ENCODE assay signal across 1 cellular context in the genomic region with DNA sequence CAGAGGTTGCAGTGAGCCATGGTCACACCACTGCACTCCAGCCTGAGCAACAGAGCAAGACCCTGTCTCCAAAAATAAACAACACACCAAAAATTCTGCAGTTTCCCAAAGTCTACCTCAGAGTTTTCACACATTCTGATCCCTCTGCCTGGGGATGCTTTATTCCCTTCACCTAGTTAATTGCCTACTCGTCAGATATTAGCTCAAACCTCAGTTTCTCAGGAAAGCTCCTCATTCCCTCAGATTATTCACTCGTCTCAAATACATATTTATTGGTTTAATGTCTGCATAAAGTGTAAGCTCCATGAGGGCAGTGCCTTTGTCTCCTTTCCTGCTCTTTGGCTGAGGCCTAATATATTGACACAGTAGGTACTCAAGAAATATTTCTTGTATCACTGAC.
TF ChIP-seq lines count a peak whose summit lies in the region.

No MANE protein-coding gene starts in this region.

TF ChIP-seq in WTC11, 78 proteins besides CTCF, POLR2A, EP300 and RAD21 (continued from another document):
- TF ChIP-seq, protein P1, sequence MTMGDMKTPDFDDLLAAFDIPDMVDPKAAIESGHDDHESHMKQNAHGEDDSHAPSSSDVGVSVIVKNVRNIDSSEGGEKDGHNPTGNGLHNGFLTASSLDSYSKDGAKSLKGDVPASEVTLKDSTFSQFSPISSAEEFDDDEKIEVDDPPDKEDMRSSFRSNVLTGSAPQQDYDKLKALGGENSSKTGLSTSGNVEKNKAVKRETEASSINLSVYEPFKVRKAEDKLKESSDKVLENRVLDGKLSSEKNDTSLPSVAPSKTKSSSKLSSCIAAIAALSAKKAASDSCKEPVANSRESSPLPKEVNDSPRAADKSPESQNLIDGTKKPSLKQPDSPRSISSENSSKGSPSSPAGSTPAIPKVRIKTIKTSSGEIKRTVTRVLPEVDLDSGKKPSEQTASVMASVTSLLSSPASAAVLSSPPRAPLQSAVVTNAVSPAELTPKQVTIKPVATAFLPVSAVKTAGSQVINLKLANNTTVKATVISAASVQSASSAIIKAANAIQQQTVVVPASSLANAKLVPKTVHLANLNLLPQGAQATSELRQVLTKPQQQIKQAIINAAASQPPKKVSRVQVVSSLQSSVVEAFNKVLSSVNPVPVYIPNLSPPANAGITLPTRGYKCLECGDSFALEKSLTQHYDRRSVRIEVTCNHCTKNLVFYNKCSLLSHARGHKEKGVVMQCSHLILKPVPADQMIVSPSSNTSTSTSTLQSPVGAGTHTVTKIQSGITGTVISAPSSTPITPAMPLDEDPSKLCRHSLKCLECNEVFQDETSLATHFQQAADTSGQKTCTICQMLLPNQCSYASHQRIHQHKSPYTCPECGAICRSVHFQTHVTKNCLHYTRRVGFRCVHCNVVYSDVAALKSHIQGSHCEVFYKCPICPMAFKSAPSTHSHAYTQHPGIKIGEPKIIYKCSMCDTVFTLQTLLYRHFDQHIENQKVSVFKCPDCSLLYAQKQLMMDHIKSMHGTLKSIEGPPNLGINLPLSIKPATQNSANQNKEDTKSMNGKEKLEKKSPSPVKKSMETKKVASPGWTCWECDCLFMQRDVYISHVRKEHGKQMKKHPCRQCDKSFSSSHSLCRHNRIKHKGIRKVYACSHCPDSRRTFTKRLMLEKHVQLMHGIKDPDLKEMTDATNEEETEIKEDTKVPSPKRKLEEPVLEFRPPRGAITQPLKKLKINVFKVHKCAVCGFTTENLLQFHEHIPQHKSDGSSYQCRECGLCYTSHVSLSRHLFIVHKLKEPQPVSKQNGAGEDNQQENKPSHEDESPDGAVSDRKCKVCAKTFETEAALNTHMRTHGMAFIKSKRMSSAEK (CRISPR knock-in tag; IDR thresholded peaks at IDR 0.05; ENCODE audit: borderline replicate concordance) = no peak
- TF ChIP-seq ZBTB21 (CRISPR knock-in tag; IDR thresholded peaks at IDR 0.05; ENCODE audit: borderline replicate concordance) = no peak
- no peak for TF ChIP-seq FOXP1 (CRISPR knock-in tag; IDR thresholded peaks at IDR 0.05; ENCODE audit: borderline replicate concordance)
- TF ChIP-seq, protein P2, sequence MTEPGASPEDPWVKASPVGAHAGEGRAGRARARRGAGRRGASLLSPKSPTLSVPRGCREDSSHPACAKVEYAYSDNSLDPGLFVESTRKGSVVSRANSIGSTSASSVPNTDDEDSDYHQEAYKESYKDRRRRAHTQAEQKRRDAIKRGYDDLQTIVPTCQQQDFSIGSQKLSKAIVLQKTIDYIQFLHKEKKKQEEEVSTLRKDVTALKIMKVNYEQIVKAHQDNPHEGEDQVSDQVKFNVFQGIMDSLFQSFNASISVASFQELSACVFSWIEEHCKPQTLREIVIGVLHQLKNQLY (CRISPR knock-in tag; IDR thresholded peaks at IDR 0.05) = no peak
- TF ChIP-seq RELA (CRISPR knock-in tag; IDR thresholded peaks at IDR 0.05; ENCODE audit: borderline replicate concordance) = no peak
- no peak for TF ChIP-seq TP53 (CRISPR knock-in tag; IDR thresholded peaks at IDR 0.05)
- TF ChIP-seq ZNF219 (CRISPR knock-in tag; IDR thresholded peaks at IDR 0.05; ENCODE audit: borderline replicate concordance) = no peak
- no peak for TF ChIP-seq ZNF396 (CRISPR knock-in tag; IDR thresholded peaks at IDR 0.05; ENCODE audit: borderline replicate concordance)
- TF ChIP-seq ZNF263 (CRISPR knock-in tag; IDR thresholded peaks at IDR 0.05; ENCODE audit: low read depth) = no peak
- no peak for TF ChIP-seq RORB (CRISPR knock-in tag; IDR thresholded peaks at IDR 0.05)
- TF ChIP-seq, protein P3, sequence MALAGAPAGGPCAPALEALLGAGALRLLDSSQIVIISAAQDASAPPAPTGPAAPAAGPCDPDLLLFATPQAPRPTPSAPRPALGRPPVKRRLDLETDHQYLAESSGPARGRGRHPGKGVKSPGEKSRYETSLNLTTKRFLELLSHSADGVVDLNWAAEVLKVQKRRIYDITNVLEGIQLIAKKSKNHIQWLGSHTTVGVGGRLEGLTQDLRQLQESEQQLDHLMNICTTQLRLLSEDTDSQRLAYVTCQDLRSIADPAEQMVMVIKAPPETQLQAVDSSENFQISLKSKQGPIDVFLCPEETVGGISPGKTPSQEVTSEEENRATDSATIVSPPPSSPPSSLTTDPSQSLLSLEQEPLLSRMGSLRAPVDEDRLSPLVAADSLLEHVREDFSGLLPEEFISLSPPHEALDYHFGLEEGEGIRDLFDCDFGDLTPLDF (CRISPR knock-in tag; IDR thresholded peaks at IDR 0.05) = no peak
- TF ChIP-seq, protein P4, sequence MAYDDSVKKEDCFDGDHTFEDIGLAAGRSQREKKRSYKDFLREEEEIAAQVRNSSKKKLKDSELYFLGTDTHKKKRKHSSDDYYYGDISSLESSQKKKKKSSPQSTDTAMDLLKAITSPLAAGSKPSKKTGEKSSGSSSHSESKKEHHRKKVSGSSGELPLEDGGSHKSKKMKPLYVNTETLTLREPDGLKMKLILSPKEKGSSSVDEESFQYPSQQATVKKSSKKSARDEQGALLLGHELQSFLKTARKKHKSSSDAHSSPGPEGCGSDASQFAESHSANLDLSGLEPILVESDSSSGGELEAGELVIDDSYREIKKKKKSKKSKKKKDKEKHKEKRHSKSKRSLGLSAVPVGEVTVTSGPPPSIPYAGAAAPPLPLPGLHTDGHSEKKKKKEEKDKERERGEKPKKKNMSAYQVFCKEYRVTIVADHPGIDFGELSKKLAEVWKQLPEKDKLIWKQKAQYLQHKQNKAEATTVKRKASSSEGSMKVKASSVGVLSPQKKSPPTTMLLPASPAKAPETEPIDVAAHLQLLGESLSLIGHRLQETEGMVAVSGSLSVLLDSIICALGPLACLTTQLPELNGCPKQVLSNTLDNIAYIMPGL (CRISPR knock-in tag; IDR thresholded peaks at IDR 0.05) = no peak
